Comparison of ENCODE assay signal across 9 cellular contexts in the genomic region with DNA sequence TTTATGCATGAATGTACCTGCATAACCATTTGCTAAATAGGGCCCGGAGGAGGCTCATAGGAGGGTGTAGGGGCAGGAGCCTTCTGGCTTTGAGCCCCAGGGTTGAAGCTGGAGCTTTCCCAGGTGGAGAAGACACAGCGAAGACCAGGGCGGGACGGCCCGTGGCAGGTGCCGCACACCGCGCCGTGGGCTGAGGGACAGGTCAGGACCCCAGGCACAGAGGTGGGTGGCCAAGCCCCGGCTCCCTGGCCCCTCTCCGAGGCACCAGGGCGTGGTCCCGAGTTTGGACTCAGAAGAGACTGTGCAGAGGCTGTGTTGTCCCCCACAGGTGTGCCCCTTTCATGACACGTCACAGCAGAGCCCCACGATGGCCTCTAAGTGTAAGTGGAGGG.
DNase-seq lines count a peak whose midpoint lies in the region; ATAC-seq and TF ChIP-seq lines count a peak whose summit lies in the region.
"Had no signal": no experiment of that assay in that cellular context is flagged by ENCODE, and none has a peak within 500 bp of the region (broad histone marks: within the 10 kb centered on the region; RNA-seq: fewer than 3 reads in every experiment).

No MANE protein-coding gene starts in this region.

- peak; percentile 15 for ATAC-seq in GM18907 (IDR thresholded peaks at IDR 0.05; ENCODE audit: unreplicated experiment)
- peak; percentile 11 for ATAC-seq in HG03432 (IDR thresholded peaks at IDR 0.05; ENCODE audit: unreplicated experiment)
- no peak for ATAC-seq in effector memory CD8-positive, alpha-beta T cell (replicated peaks)
- ATAC-seq in HG03045 (IDR thresholded peaks at IDR 0.05; ENCODE audit: unreplicated experiment), result no peak

- peak overlapping the region in 1 of 2 donors; percentile 21 for H3K4me3 Mint-ChIP-seq in effector memory CD8-positive, alpha-beta T cell

- H3K27ac Mint-ChIP-seq in effector memory CD8-positive, alpha-beta T cell, result peak overlapping the region; percentile 66 to 93

- DNase-seq in effector memory CD8-positive, alpha-beta T cell, result no peak
- DNase-seq in retinal pigment epithelial cell (ENCODE audit: low read depth) (no peak), HK-2 (ENCODE audit: unreplicated experiment) (no peak), GDM1 (lab: John Stamatoyannopoulos, UW) (no peak), globus pallidus (ENCODE audit: low spot score) (no peak)

- TF ChIP-seq CTCF in retinal pigment epithelial cell (conservative IDR thresholded peaks at IDR 0.05; ENCODE audit: low read depth, low read length), result no peak

- H3K36me3 Mint-ChIP-seq in effector memory CD8-positive, alpha-beta T cell (ENCODE audit: insufficient read depth), result peaks cover 3% of the 10 kb centered on the region
- H3K36me3 Mint-ChIP-seq: T-cell had no signal

- no peaks in the 10 kb centered on the region for H3K9me3 Mint-ChIP-seq in effector memory CD8-positive, alpha-beta T cell
- H3K9me3 Mint-ChIP-seq: T-cell had no signal

- H3K4me3 ChIP-seq in retinal pigment epithelial cell (ENCODE audit: low read length), result peak overlapping the region; percentile 23

- peaks cover 0 to 6% of the 10 kb centered on the region in 2 donors for H3K27me3 Mint-ChIP-seq in effector memory CD8-positive, alpha-beta T cell
- H3K27me3 Mint-ChIP-seq: T-cell had no signal

- peaks cover 0 to 7% of the 10 kb centered on the region in 2 donors for H3K4me1 Mint-ChIP-seq in effector memory CD8-positive, alpha-beta T cell (ENCODE audit: low read depth in 2 of 2)

Comparison
In these comparisons a context has a peak if more than half of its experiments do, and no peak if none do; other contexts are left out.
1. ATAC-seq: peak in GM18907 (single experiment) and HG03432 (single experiment); none in effector memory CD8-positive, alpha-beta T cell (single experiment) and HG03045 (single experiment).